1 cellular context compared by ENCODE assay signal in the genomic region with DNA sequence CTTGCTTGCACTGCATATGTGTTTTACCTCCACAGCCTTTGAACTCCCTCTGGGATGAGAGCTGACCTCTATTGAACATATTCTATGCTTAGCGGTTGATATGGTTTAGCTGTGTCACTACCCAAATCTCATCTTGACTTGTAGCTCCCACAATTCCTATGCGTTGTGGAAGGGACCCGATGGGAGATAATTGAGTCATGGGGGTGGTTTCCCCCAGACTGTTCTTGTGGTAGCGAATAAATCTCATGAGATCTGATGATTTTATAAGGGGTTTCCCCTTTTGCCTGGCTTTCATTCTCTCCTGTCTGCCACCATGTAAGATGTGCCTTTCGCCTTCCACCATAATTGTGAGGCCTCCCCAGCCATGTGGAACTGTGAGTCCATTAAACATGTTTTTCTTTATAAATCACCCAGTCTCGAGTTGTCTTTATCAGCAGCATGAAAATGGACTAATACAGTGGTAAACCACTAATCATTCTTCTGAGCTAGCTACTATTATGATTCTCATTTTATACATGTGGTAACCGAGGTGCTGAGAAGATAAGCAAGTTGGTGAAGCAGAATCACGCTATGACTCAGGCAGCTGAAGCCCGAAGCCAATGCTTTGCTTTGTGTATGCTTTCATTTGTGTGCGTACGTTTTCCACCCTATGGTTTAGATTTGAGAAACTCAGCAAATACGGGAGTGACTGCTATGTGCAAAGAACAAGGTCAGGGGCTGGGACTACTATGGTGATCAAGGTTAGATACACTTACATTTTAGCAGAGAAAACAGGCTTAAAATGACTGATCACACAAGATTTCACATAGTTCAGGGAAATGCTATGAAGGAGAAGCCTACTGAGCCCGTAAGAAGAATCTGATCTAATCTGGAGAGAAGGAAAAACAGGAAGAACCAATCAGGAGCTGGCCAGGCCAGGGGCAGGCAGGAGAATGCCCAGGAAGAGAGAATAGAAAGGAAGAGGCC.
TF ChIP-seq lines count a peak whose summit lies in the region.

No MANE protein-coding gene starts in this region.

TF ChIP-seq in HepG2, 621 proteins besides CTCF, POLR2A, EP300 and RAD21 (continued from another document and continues in another):
- no peak for TF ChIP-seq CEBPZ (IDR thresholded peaks at IDR 0.05; ENCODE audit: low read length)
- TF ChIP-seq HNF4A (CRISPR knock-in tag; IDR thresholded peaks at IDR 0.05): peak; percentile 89
- TF ChIP-seq, protein P1, sequence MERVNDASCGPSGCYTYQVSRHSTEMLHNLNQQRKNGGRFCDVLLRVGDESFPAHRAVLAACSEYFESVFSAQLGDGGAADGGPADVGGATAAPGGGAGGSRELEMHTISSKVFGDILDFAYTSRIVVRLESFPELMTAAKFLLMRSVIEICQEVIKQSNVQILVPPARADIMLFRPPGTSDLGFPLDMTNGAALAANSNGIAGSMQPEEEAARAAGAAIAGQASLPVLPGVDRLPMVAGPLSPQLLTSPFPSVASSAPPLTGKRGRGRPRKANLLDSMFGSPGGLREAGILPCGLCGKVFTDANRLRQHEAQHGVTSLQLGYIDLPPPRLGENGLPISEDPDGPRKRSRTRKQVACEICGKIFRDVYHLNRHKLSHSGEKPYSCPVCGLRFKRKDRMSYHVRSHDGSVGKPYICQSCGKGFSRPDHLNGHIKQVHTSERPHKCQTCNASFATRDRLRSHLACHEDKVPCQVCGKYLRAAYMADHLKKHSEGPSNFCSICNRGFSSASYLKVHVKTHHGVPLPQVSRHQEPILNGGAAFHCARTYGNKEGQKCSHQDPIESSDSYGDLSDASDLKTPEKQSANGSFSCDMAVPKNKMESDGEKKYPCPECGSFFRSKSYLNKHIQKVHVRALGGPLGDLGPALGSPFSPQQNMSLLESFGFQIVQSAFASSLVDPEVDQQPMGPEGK (CRISPR knock-in tag; IDR thresholded peaks at IDR 0.05): no peak
- TF ChIP-seq ZSCAN22 (CRISPR knock-in tag; IDR thresholded peaks at IDR 0.05): no peak
- no peak; the same call in 1 of the 2 replicates for TF ChIP-seq ZNF607 (CRISPR knock-in tag; IDR thresholded peaks at IDR 0.05; ENCODE audit: borderline replicate concordance)
- no peak for TF ChIP-seq MTA3 (CRISPR knock-in tag; IDR thresholded peaks at IDR 0.05)
- no peak for TF ChIP-seq ZNF562 (CRISPR knock-in tag; IDR thresholded peaks at IDR 0.05; ENCODE audit: borderline replicate concordance)
- TF ChIP-seq REL (CRISPR knock-in tag; conservative IDR thresholded peaks at IDR 0.05): no peak
- no peak for TF ChIP-seq ZNF235 (CRISPR knock-in tag; IDR thresholded peaks at IDR 0.05; ENCODE audit: borderline replicate concordance)
- TF ChIP-seq HNRNPUL1 (IDR thresholded peaks at IDR 0.05; ENCODE audit: low read depth, low read length): no peak
- TF ChIP-seq ZNF800 (CRISPR knock-in tag; IDR thresholded peaks at IDR 0.05): no peak
- TF ChIP-seq ERF (CRISPR knock-in tag; IDR thresholded peaks at IDR 0.05): 0 out of 2 replicates have a peak, but pooled peaks have one; percentile 36
- TF ChIP-seq CEBPG (CRISPR knock-in tag; IDR thresholded peaks at IDR 0.05): peak; percentile 36
- no peak for TF ChIP-seq ZKSCAN1 (IDR thresholded peaks at IDR 0.05; ENCODE audit: low read length)
- TF ChIP-seq, protein P2, sequence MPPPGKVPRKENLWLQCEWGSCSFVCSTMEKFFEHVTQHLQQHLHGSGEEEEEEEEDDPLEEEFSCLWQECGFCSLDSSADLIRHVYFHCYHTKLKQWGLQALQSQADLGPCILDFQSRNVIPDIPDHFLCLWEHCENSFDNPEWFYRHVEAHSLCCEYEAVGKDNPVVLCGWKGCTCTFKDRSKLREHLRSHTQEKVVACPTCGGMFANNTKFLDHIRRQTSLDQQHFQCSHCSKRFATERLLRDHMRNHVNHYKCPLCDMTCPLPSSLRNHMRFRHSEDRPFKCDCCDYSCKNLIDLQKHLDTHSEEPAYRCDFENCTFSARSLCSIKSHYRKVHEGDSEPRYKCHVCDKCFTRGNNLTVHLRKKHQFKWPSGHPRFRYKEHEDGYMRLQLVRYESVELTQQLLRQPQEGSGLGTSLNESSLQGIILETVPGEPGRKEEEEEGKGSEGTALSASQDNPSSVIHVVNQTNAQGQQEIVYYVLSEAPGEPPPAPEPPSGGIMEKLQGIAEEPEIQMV (CRISPR knock-in tag; IDR thresholded peaks at IDR 0.05; ENCODE audit: low read depth): no peak
- TF ChIP-seq ZNF563 (CRISPR knock-in tag; IDR thresholded peaks at IDR 0.05): no peak
- 0 out of 2 replicates have a peak, but pooled peaks have one; percentile 15 for TF ChIP-seq PITX1 (CRISPR knock-in tag; IDR thresholded peaks at IDR 0.05)
- TF ChIP-seq ZFX (CRISPR knock-in tag; IDR thresholded peaks at IDR 0.05; ENCODE audit: low read depth): peak; percentile 63
- TF ChIP-seq MTF2 (CRISPR knock-in tag; IDR thresholded peaks at IDR 0.05; ENCODE audit: borderline replicate concordance): no peak
- TF ChIP-seq ZNF570 (CRISPR knock-in tag; IDR thresholded peaks at IDR 0.05; ENCODE audit: borderline replicate concordance): no peak
- no peak for TF ChIP-seq ZNF280D (CRISPR knock-in tag; IDR thresholded peaks at IDR 0.05)
- no peak for TF ChIP-seq HNRNPK (IDR thresholded peaks at IDR 0.05; ENCODE audit: low read depth, low read length, poor library complexity, severe bottlenecking)
- TF ChIP-seq ZNF296 (CRISPR knock-in tag; conservative IDR thresholded peaks at IDR 0.05): no peak
- TF ChIP-seq TAF1 (CRISPR knock-in tag; IDR thresholded peaks at IDR 0.05): no peak
- TF ChIP-seq PCBP1 (IDR thresholded peaks at IDR 0.05; ENCODE audit: borderline replicate concordance, low read depth, low read length): no peak
- peak; percentile 11 to 45; a peak in 3 of 4 replicates for TF ChIP-seq NR2F1 (CRISPR knock-in tag; IDR thresholded peaks at IDR 0.05)
- TF ChIP-seq, protein P3, sequence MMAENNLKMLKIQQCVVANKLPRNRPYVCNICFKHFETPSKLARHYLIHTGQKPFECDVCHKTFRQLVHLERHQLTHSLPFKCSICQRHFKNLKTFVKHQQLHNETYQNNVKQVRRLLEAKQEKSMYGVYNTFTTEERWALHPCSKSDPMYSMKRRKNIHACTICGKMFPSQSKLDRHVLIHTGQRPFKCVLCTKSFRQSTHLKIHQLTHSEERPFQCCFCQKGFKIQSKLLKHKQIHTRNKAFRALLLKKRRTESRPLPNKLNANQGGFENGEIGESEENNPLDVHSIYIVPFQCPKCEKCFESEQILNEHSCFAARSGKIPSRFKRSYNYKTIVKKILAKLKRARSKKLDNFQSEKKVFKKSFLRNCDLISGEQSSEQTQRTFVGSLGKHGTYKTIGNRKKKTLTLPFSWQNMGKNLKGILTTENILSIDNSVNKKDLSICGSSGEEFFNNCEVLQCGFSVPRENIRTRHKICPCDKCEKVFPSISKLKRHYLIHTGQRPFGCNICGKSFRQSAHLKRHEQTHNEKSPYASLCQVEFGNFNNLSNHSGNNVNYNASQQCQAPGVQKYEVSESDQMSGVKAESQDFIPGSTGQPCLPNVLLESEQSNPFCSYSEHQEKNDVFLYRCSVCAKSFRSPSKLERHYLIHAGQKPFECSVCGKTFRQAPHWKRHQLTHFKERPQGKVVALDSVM (CRISPR knock-in tag; IDR thresholded peaks at IDR 0.05): no peak
- TF ChIP-seq ZNF674 (CRISPR knock-in tag; IDR thresholded peaks at IDR 0.05; ENCODE audit: low read depth): no peak
- TF ChIP-seq TBL1XR1 (IDR thresholded peaks at IDR 0.05; ENCODE audit: borderline replicate concordance, low read length, partially characterized antibody): no peak
- no peak for TF ChIP-seq RELA (CRISPR knock-in tag; IDR thresholded peaks at IDR 0.05)
- no peak for TF ChIP-seq ATRX (CRISPR knock-in tag; IDR thresholded peaks at IDR 0.05; ENCODE audit: borderline replicate concordance)
- no peak for TF ChIP-seq MEF2D (CRISPR knock-in tag; IDR thresholded peaks at IDR 0.05)
- TF ChIP-seq MEIS1 (CRISPR knock-in tag; IDR thresholded peaks at IDR 0.05; ENCODE audit: borderline replicate concordance): no peak
- TF ChIP-seq ZNF558 (CRISPR knock-in tag; IDR thresholded peaks at IDR 0.05; ENCODE audit: borderline replicate concordance): no peak
- no peak for TF ChIP-seq IKZF1 (IDR thresholded peaks at IDR 0.05)
- TF ChIP-seq, protein P4, sequence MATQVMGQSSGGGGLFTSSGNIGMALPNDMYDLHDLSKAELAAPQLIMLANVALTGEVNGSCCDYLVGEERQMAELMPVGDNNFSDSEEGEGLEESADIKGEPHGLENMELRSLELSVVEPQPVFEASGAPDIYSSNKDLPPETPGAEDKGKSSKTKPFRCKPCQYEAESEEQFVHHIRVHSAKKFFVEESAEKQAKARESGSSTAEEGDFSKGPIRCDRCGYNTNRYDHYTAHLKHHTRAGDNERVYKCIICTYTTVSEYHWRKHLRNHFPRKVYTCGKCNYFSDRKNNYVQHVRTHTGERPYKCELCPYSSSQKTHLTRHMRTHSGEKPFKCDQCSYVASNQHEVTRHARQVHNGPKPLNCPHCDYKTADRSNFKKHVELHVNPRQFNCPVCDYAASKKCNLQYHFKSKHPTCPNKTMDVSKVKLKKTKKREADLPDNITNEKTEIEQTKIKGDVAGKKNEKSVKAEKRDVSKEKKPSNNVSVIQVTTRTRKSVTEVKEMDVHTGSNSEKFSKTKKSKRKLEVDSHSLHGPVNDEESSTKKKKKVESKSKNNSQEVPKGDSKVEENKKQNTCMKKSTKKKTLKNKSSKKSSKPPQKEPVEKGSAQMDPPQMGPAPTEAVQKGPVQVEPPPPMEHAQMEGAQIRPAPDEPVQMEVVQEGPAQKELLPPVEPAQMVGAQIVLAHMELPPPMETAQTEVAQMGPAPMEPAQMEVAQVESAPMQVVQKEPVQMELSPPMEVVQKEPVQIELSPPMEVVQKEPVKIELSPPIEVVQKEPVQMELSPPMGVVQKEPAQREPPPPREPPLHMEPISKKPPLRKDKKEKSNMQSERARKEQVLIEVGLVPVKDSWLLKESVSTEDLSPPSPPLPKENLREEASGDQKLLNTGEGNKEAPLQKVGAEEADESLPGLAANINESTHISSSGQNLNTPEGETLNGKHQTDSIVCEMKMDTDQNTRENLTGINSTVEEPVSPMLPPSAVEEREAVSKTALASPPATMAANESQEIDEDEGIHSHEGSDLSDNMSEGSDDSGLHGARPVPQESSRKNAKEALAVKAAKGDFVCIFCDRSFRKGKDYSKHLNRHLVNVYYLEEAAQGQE (IDR thresholded peaks at IDR 0.05; ENCODE audit: borderline replicate concordance in 1 of 2, low read depth in 1 of 2, low read length in 2 of 2): peak in 1 of 2 experiments; percentile 35; a peak in 1 of 4 replicates
- peak; percentile 70 for TF ChIP-seq SOX5 (CRISPR knock-in tag; IDR thresholded peaks at IDR 0.05; ENCODE audit: borderline replicate concordance)
- TF ChIP-seq ZMYM2 (CRISPR knock-in tag; IDR thresholded peaks at IDR 0.05): peak; percentile 57
- peak; percentile 50; the same call in 1 of the 2 replicates for TF ChIP-seq NFYB (CRISPR knock-in tag; IDR thresholded peaks at IDR 0.05)
- peak; percentile 34; the same call in 1 of the 2 replicates for TF ChIP-seq DMAP1 (CRISPR knock-in tag; IDR thresholded peaks at IDR 0.05)
- TF ChIP-seq RFX1 (IDR thresholded peaks at IDR 0.05): no peak
- no peak for TF ChIP-seq EZH2 (conservative IDR thresholded peaks at IDR 0.05; ENCODE audit: low read depth, low read length)
- TF ChIP-seq PHF5A (CRISPR knock-in tag; IDR thresholded peaks at IDR 0.05; ENCODE audit: low read depth, unreplicated experiment): peak; percentile 37
